In genomic region chr2:190342601-190343000, GRCh38 we compare ENCODE assay signal across 11 cellular contexts. TPM values are rescaled to one million over a fixed set of nuclear protein-coding genes. Genes with fewer than 3 reads are reported as not detected.
DNase-seq lines count a peak whose midpoint lies in the region; TF ChIP-seq lines count a peak whose summit lies in the region.
"Had no signal": no experiment of that assay in that cellular context is flagged by ENCODE, and none has a peak within 500 bp of the region (broad histone marks: within the 10 kb centered on the region; RNA-seq: fewer than 3 reads in every experiment).

No MANE protein-coding gene starts in this region.

- peak overlapping the region; percentile 4 to 91 (median 48) for H3K27ac Mint-ChIP-seq in CD8-positive, alpha-beta memory T cell
- H3K27ac Mint-ChIP-seq in progenitor cell of endocrine pancreas, result no peak overlapping the region

- H3K27ac ChIP-seq in CD8-positive, alpha-beta memory T cell (ENCODE audit: low read depth, low read length), result no peak overlapping the region
- H3K27ac ChIP-seq in esophagus (ENCODE audit: low read depth in 2 of 2, low read length in 1 of 2) (peak overlapping the region; percentile 95 to 97), OCI-LY7 (ENCODE audit: low read depth, low read length, poor library complexity, severe bottlenecking) (no peak overlapping the region)

- H2AFZ ChIP-seq in Loucy (ENCODE audit: low read length) (peak overlapping the region; percentile 74), OCI-LY7 (ENCODE audit: low read length) (no peak overlapping the region)

- no peaks in the 10 kb centered on the region for H4K20me1 ChIP-seq in Loucy (ENCODE audit: insufficient read depth, low read length, poor library complexity, severe bottlenecking)
- no peaks in the 10 kb centered on the region for H4K20me1 ChIP-seq in OCI-LY7 (ENCODE audit: insufficient read depth, low read length)

- POLR2A ChIA-PET in CD8-positive, alpha-beta memory T cell (lab: Charles Lee), result no interaction called here
- POLR2A ChIA-PET in OCI-LY7 (lab: Charles Lee), result no interaction called here

- no peak overlapping the region for H3K4me3 ChIP-seq in CD8-positive, alpha-beta memory T cell (ENCODE audit: low read length)
- H3K4me3 ChIP-seq in Loucy (ENCODE audit: low read length, poor library complexity, severe bottlenecking), result peak overlapping the region; percentile 83
- no peak overlapping the region for H3K4me3 ChIP-seq in esophagus (ENCODE audit: low read depth in 1 of 2, low read length in 2 of 2)
- no peak overlapping the region for H3K4me3 ChIP-seq in OCI-LY7 (ENCODE audit: low read depth, low read length, poor library complexity, severe bottlenecking)

- peaks cover 14% of the 10 kb centered on the region for H3K4me1 ChIP-seq in CD8-positive, alpha-beta memory T cell (ENCODE audit: insufficient read depth, low read length)
- H3K4me1 ChIP-seq in Loucy (ENCODE audit: insufficient read depth, low read length, poor library complexity, severe bottlenecking) (peaks cover 16% of the 10 kb centered on the region), esophagus (ENCODE audit: control insufficient read depth in 2 of 2, insufficient read depth in 2 of 2, low read length in 1 of 2) (peaks cover 0 to 3% of the 10 kb centered on the region in 2 donors), OCI-LY7 (ENCODE audit: insufficient read depth, low read length, poor library complexity, severe bottlenecking) (no peaks in the 10 kb centered on the region)

- CTCF ChIA-PET in CD8-positive, alpha-beta memory T cell (lab: Charles Lee), result interaction anchor here (1.6 kb wide), 1 partner anchor 23 kb away, joined by 8 read pairs; the partner anchor contains the start of gene HIBCH
- CTCF ChIA-PET in OCI-LY7 (lab: Charles Lee; ENCODE audit: unreplicated experiment), result no interaction called here

- H3K4me1 Mint-ChIP-seq in CD8-positive, alpha-beta memory T cell, result peaks cover 14 to 29% (median 22%) of the 10 kb centered on the region in 3 donors
- H3K4me1 Mint-ChIP-seq in progenitor cell of endocrine pancreas (ENCODE audit: low read depth), result peaks cover 7% of the 10 kb centered on the region

- intact Hi-C loops in OCI-LY7 (cut with micrococcal nuclease; ENCODE audit: unreplicated experiment), result no loop called here

- no peak overlapping the region for H3K9ac ChIP-seq in Loucy (ENCODE audit: low read depth, low read length, poor library complexity, severe bottlenecking)

- TF ChIP-seq CTCF in Loucy (conservative IDR thresholded peaks at IDR 0.05; ENCODE audit: low read length) (no peak), progenitor cell of endocrine pancreas (IDR thresholded peaks at IDR 0.05; ENCODE audit: unreplicated experiment) (no peak), OCI-LY7 (conservative IDR thresholded peaks at IDR 0.05; ENCODE audit: low read length) (no peak)

- H3K79me2 ChIP-seq in Loucy (ENCODE audit: insufficient read depth, low read length) (no peaks in the 10 kb centered on the region; the same call in 1 of the 2 replicates), OCI-LY7 (ENCODE audit: insufficient read depth, low read depth, low read length) (no peaks in the 10 kb centered on the region)

- peak overlapping the region; percentile 85 for H3K4me2 ChIP-seq in Loucy (ENCODE audit: low read depth, low read length, poor library complexity, severe bottlenecking)
- no peak overlapping the region for H3K4me2 ChIP-seq in OCI-LY7 (ENCODE audit: low read length)

- peaks cover 12% of the 10 kb centered on the region; the same call in 1 of the 2 replicates for H3F3A ChIP-seq in Loucy (ENCODE audit: low read depth)

- no peaks in the 10 kb centered on the region for H3K9me2 ChIP-seq in Loucy (replicated peaks; ENCODE audit: low read depth, low read length)
- no peaks in the 10 kb centered on the region for H3K9me2 ChIP-seq in OCI-LY7 (ENCODE audit: insufficient read depth, low read length)

- no peaks in the 10 kb centered on the region for H3K36me3 ChIP-seq in CD8-positive, alpha-beta memory T cell (ENCODE audit: insufficient read depth, low read length)
- H3K36me3 ChIP-seq in Loucy (ENCODE audit: insufficient read depth, low read length) (no peaks in the 10 kb centered on the region), esophagus (ENCODE audit: control insufficient read depth in 2 of 2, insufficient read depth in 2 of 2, low read length in 1 of 2) (no peaks in the 10 kb centered on the region), OCI-LY7 (ENCODE audit: insufficient read depth, low read length) (no peaks in the 10 kb centered on the region)

- no peaks in the 10 kb centered on the region for H3K27me3 Mint-ChIP-seq in CD8-positive, alpha-beta memory T cell
- peaks cover 3% of the 10 kb centered on the region for H3K27me3 Mint-ChIP-seq in progenitor cell of endocrine pancreas

- peaks cover 0 to 3% (median 0%) of the 10 kb centered on the region in 3 donors for H3K36me3 Mint-ChIP-seq in CD8-positive, alpha-beta memory T cell
- no peaks in the 10 kb centered on the region for H3K36me3 Mint-ChIP-seq in progenitor cell of endocrine pancreas (ENCODE audit: insufficient read depth)

- peak overlapping the region; percentile 81 to 93 (median 92) for H3K4me3 Mint-ChIP-seq in CD8-positive, alpha-beta memory T cell
- peak overlapping the region; percentile 80 for H3K4me3 Mint-ChIP-seq in progenitor cell of endocrine pancreas (ENCODE audit: low read depth)

- no peak for DNase-seq in CD8-positive, alpha-beta memory T cell
- DNase-seq in progenitor cell of endocrine pancreas (ENCODE audit: low spot score, unreplicated experiment) (no peak), SKM-1 treated with dmso at 0.1 percent for 144 hours (lab: John Stamatoyannopoulos, UW; ENCODE audit: unreplicated experiment) (no peak), OCI-LY7 (ENCODE audit: low spot score) (no peak)
- DNase-seq in activated CD4-positive, CD25-positive, alpha-beta regulatory T cell (lab: John Stamatoyannopoulos, UW), result no peak
- no peak for DNase-seq in activated effector memory CD4-positive, alpha-beta T cell treated with Interleukin-2 at 50 U/mL for 16 hours
- DNase-seq: activated CD4-positive, alpha-beta T cell treated with anti-CD3 and anti-CD28 coated beads, Interleukin-2, amount 50 U/mL, for 1 hour; foreskin keratinocyte; NCI-H1417 treated with DMSO at 0.1 percent for 48 hours had no signal

- BruUV-seq in OCI-LY7 (replicated peaks; lab: Mats Ljungman, UMichigan), result no TSS peak

- no peaks in the 10 kb centered on the region for H3K27me3 ChIP-seq in CD8-positive, alpha-beta memory T cell (ENCODE audit: insufficient read depth, low read length, poor library complexity, severe bottlenecking)
- no peaks in the 10 kb centered on the region for H3K27me3 ChIP-seq in Loucy (ENCODE audit: insufficient read depth, low read length, poor library complexity, severe bottlenecking)
- H3K27me3 ChIP-seq in esophagus (ENCODE audit: control insufficient read depth in 1 of 2, insufficient read depth in 2 of 2, low read length in 2 of 2), result no peaks in the 10 kb centered on the region
- H3K27me3 ChIP-seq: foreskin keratinocyte had no signal

- WGBS in esophagus, 2 donors, result 58 to 67% methylated on average over 5 of the region's 5 CpGs

- H3K9me3 Mint-ChIP-seq in CD8-positive, alpha-beta memory T cell, result no peaks in the 10 kb centered on the region
- no peaks in the 10 kb centered on the region for H3K9me3 Mint-ChIP-seq in progenitor cell of endocrine pancreas (ENCODE audit: low read depth)

- H3K9me3 ChIP-seq in CD8-positive, alpha-beta memory T cell (ENCODE audit: low read length), result no peaks in the 10 kb centered on the region
- H3K9me3 ChIP-seq in Loucy (ENCODE audit: insufficient read depth, low read depth, low read length) (no peaks in the 10 kb centered on the region), esophagus (ENCODE audit: control insufficient read depth in 2 of 2, insufficient read depth in 1 of 2, low read depth in 1 of 2, low read length in 1 of 2) (no peaks in the 10 kb centered on the region), OCI-LY7 (ENCODE audit: low read length) (no peaks in the 10 kb centered on the region)

RNA-seq across cellular contexts. Expression of gene INPP1, which starts 0.8 kb away (rescaled TPM):
- total RNA-seq in CD8-positive, alpha-beta memory T cell, result 10 to 100 TPM; 13.4 to 15.9 TPM
- polyA plus RNA-seq in CD8-positive, alpha-beta memory T cell, result 5.5 TPM
- polyA plus RNA-seq in esophagus, result 10 to 100 TPM; 51.8 to 79.2 TPM
- total RNA-seq in progenitor cell of endocrine pancreas (15.4 and 15.5 TPM in 2 replicates), OCI-LY7 (2022) (not detected in 2 replicates)
- total RNA-seq in OCI-LY7 (2014; rRNA removed; shearing (Covaris generic)), result not detected in 2 replicates

RNA-seq across cellular contexts. Expression of gene HIBCH, which starts 23.0 kb away (rescaled TPM):
- 10 to 100 TPM; 30.8 to 32.2 TPM for total RNA-seq in CD8-positive, alpha-beta memory T cell
- 20.3 TPM for polyA plus RNA-seq in CD8-positive, alpha-beta memory T cell
- 10 to 100 TPM; 17.5 to 32.4 TPM for polyA plus RNA-seq in esophagus
- total RNA-seq in progenitor cell of endocrine pancreas (49.5 and 54.8 TPM in 2 replicates), OCI-LY7 (2022) (26.3 and 29.7 TPM in 2 replicates)
- 15.6 and 17.1 TPM in 2 replicates for total RNA-seq in OCI-LY7 (2014; rRNA removed; shearing (Covaris generic))

Comparison
In these comparisons a context has a peak if more than half of its experiments do, and no peak if none do; other contexts are left out.
1. H3K27ac ChIP-seq: peak in esophagus (2 of 2); none in CD8-positive, alpha-beta memory T cell (single experiment) and OCI-LY7 (single experiment).
2. RNA of gene INPP1, which starts 0.8 kb away (total RNA-seq): 13.4 to 15.9 TPM in CD8-positive, alpha-beta memory T cell and 15.4 to 15.5 TPM in progenitor cell of endocrine pancreas; not detected in OCI-LY7; every median in the first group is over 10 times any median in the second.